8 cellular contexts compared by ENCODE assay signal in the genomic region with DNA sequence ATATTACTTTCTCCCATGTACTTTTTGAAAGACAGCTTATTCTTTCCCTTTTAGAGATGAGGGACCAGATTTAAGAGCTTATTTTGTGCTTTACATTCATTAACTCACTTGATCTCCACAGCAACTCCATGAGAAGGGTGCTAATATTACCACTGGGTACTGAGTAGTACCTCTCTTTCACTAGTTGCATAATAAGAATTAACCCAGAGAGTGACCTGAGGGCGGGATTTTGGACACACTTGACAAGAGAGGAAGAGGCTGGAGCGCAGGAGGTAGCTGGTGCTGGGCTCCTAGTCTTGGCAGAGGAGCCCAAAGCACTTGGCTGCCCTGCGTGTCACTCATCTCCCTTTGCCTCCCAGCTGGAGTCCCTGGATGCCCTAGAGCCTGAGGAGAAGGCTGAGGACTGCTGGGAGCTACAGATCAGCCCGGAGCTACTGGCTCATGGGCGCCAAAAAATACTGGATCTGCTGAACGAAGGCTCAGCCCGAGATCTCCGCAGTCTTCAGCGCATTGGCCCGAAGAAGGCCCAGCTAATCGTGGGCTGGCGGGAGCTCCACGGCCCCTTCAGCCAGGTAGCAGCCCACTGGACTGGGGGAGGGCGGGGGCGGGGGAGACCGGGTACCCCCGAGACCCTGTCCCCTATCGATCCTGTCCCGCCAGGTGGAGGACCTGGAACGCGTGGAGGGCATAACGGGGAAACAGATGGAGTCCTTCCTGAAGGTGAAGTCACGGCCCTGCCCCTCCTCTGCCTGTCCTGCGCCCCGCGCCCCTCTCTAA. TPM values are rescaled to one million over a fixed set of nuclear protein-coding genes. Genes with fewer than 3 reads are reported as not detected.
A peak's percentile ranks its signal among the peaks of the same experiment; 100 is the strongest.
DNase-seq lines count a peak whose midpoint lies in the region; ATAC-seq and FAIRE-seq lines count a peak whose summit lies in the region.

No MANE protein-coding gene starts in this region.

- H3K9me3 Mint-ChIP-seq in activated T-cell treated with anti-CD3 and anti-CD28 coated beads, Interleukin-2, amount 50 U/mL, for 4 hours, result no peaks in the 10 kb centered on the region

- H3K36me3 Mint-ChIP-seq in activated T-cell treated with anti-CD3 and anti-CD28 coated beads, Interleukin-2, amount 50 U/mL, for 4 hours (ENCODE audit: insufficient read depth), result peaks cover 22% of the 10 kb centered on the region

- no peak for ATAC-seq in activated T-cell treated with anti-CD3 and anti-CD28 coated beads, Interleukin-2, amount 50 U/mL, for 4 hours

- peak overlapping the region; percentile 99 for H3K27ac ChIP-seq in substantia nigra (ENCODE audit: low read depth, low read length, poor library complexity, severe bottlenecking)

- no peaks in the 10 kb centered on the region for H3K27me3 Mint-ChIP-seq in activated T-cell treated with anti-CD3 and anti-CD28 coated beads, Interleukin-2, amount 50 U/mL, for 4 hours (ENCODE audit: low read depth)

- peaks cover 29% of the 10 kb centered on the region for H3K4me1 Mint-ChIP-seq in activated T-cell treated with anti-CD3 and anti-CD28 coated beads, Interleukin-2, amount 50 U/mL, for 4 hours (ENCODE audit: low read depth)

- no peak for FAIRE-seq in HTR-8/SVneo (lab: Jason Lieb, UNC)

- DNase-seq in activated T-cell treated with anti-CD3 and anti-CD28 coated beads, Interleukin-2, amount 50 U/mL, for 4 hours, result no peak
- DNase-seq in activated T-cell treated with anti-CD3 and anti-CD28 coated beads, Interleukin-2, amount 50 U/mL, for 48 hours, result no peak
- DNase-seq in NCI-H226 (peak; percentile 48), astrocyte of the hippocampus (ENCODE audit: low read depth, low spot score) (peak; percentile 39), kidney tubule cell (ENCODE audit: low spot score) (peak; percentile 56), substantia nigra (lab: John Stamatoyannopoulos, UW) (peak in 32 of 49 donors; percentile 11 to 91 (median 45)), kidney glomerular epithelial cell (lab: John Stamatoyannopoulos, UW) (no peak), HTR-8/SVneo (ENCODE audit: insufficient read length, low spot score) (no peak)

- peak overlapping the region; percentile 96 for H3K4me3 Mint-ChIP-seq in activated T-cell treated with anti-CD3 and anti-CD28 coated beads, Interleukin-2, amount 50 U/mL, for 4 hours

RNA-seq across cellular contexts. Expression of gene MAZ, which starts 1.7 kb away (rescaled TPM):
- 100 to 1,000 TPM; 321 to 471 (median 409) TPM for total RNA-seq in activated T-cell treated with anti-CD3 and anti-CD28 coated beads, Interleukin-2, amount 50 U/mL, for 4 hours

RNA-seq across cellular contexts. Expression of gene PRRT2, which starts 7.3 kb away (rescaled TPM):
- total RNA-seq in activated T-cell treated with anti-CD3 and anti-CD28 coated beads, Interleukin-2, amount 50 U/mL, for 4 hours, result 1 to 10 TPM in 1 of 3 donors, under 1 TPM in 2; 0.34 to 1.6 (median 0.76) TPM

RNA-seq across cellular contexts. Expression of gene PAGR1, which starts 11.3 kb away (rescaled TPM):
- 10 to 100 TPM; 35.2 to 40.9 (median 40.7) TPM for total RNA-seq in activated T-cell treated with anti-CD3 and anti-CD28 coated beads, Interleukin-2, amount 50 U/mL, for 4 hours

RNA-seq across cellular contexts. Expression of gene KIF22, which starts 14.1 kb away (rescaled TPM):
- 10 to 100 TPM; 73.5 to 82.2 (median 79.7) TPM for total RNA-seq in activated T-cell treated with anti-CD3 and anti-CD28 coated beads, Interleukin-2, amount 50 U/mL, for 4 hours

RNA-seq across cellular contexts. Expression of gene MVP, which starts 15.6 kb away (rescaled TPM):
- total RNA-seq in activated T-cell treated with anti-CD3 and anti-CD28 coated beads, Interleukin-2, amount 50 U/mL, for 4 hours, result 10 to 100 TPM; 80.6 to 86.4 (median 85.8) TPM

Comparison
In these comparisons a context has a peak if more than half of its experiments do, and no peak if none do; other contexts are left out.
1. DNase-seq: peak in NCI-H226 (single experiment), astrocyte of the hippocampus (single experiment), kidney tubule cell (single experiment) and substantia nigra (32 of 49); none in activated T-cell treated with anti-CD3 and anti-CD28 coated beads, Interleukin-2, amount 50 U/mL, for 4 hours (single experiment), activated T-cell treated with anti-CD3 and anti-CD28 coated beads, Interleukin-2, amount 50 U/mL, for 48 hours (0 of 2), kidney glomerular epithelial cell (single experiment) and HTR-8/SVneo (single experiment).